ENCODE assay signal across 17 cellular contexts in genomic region chr11:64792482-64792881, GRCh38. TPM values are rescaled to one million over a fixed set of nuclear protein-coding genes. Genes with fewer than 3 reads are reported as not detected.
DNase-seq lines count a peak whose midpoint lies in the region; ATAC-seq and TF ChIP-seq lines count a peak whose summit lies in the region.
"Had no signal": no experiment of that assay in that cellular context is flagged by ENCODE, and none has a peak within 500 bp of the region (broad histone marks: within the 10 kb centered on the region; RNA-seq: fewer than 3 reads in every experiment).

No MANE protein-coding gene starts in this region.

- H3K4me1 ChIP-seq in lower lobe of right lung, result peaks cover 5% of the 10 kb centered on the region
- peaks cover 13% of the 10 kb centered on the region for H3K4me1 ChIP-seq in upper lobe of right lung
- H3K4me1 ChIP-seq in stomach, result peaks cover 0 to 9% (median 0%) of the 10 kb centered on the region in 4 donors

- no peak overlapping the region for H3K4me3 Mint-ChIP-seq in activated naive CD8-positive, alpha-beta T cell
- no peak overlapping the region for H3K4me3 Mint-ChIP-seq in activated naive CD8-positive, alpha-beta T cell treated with anti-CD3 and anti-CD28 coated beads, Interleukin-2, amount 50 U/mL, for 24 hours
- H3K4me3 Mint-ChIP-seq in T-helper 17 cell, result no peak overlapping the region
- H3K4me3 Mint-ChIP-seq: CD4-positive, alpha-beta T cell; H9 had no signal

- no peak overlapping the region for H3K4me3 ChIP-seq in lower lobe of right lung
- H3K4me3 ChIP-seq in upper lobe of right lung, result no peak overlapping the region
- no peak overlapping the region for H3K4me3 ChIP-seq in stomach
- H3K4me3 ChIP-seq: GM12878 had no signal

- H3K36me3 Mint-ChIP-seq in activated naive CD8-positive, alpha-beta T cell, result no peaks in the 10 kb centered on the region
- H3K36me3 Mint-ChIP-seq in activated naive CD8-positive, alpha-beta T cell treated with anti-CD3 and anti-CD28 coated beads, Interleukin-2, amount 50 U/mL, for 24 hours (ENCODE audit: low read depth), result peaks cover 1% of the 10 kb centered on the region
- peaks cover 3% of the 10 kb centered on the region for H3K36me3 Mint-ChIP-seq in T-helper 17 cell (ENCODE audit: low read depth)

- H3K27me3 Mint-ChIP-seq in activated naive CD8-positive, alpha-beta T cell, result no peaks in the 10 kb centered on the region
- no peaks in the 10 kb centered on the region for H3K27me3 Mint-ChIP-seq in activated naive CD8-positive, alpha-beta T cell treated with anti-CD3 and anti-CD28 coated beads, Interleukin-2, amount 50 U/mL, for 24 hours
- H3K27me3 Mint-ChIP-seq in T-helper 17 cell, result no peaks in the 10 kb centered on the region
- H3K27me3 Mint-ChIP-seq: CD4-positive, alpha-beta T cell had no signal

- TF ChIP-seq EP300 in stomach (IDR thresholded peaks at IDR 0.05), result no peak

- DNase-seq in activated naive CD8-positive, alpha-beta T cell treated with anti-CD3 and anti-CD28 coated beads, Interleukin-2, amount 50 U/mL, for 24 hours, result no peak
- no peak for DNase-seq in T-helper 17 cell
- DNase-seq in lower lobe of right lung, result peak; percentile 1
- peak; percentile 19 for DNase-seq in upper lobe of right lung
- DNase-seq in stomach, result no peak
- DNase-seq in NCI-H1436 treated with DMSO at 0.1 percent for 48 hours (lab: John Stamatoyannopoulos, UW), result no peak
- DNase-seq: AML-193; CD4-positive, alpha-beta T cell; DMS79; H9; Kasumi-1; NCI-H1105 treated with DMSO at 0.1 percent for 48 hours; NCI-H1930; NCI-H2171 had no signal

- H3K27ac Mint-ChIP-seq in activated naive CD8-positive, alpha-beta T cell, result peak overlapping the region; percentile 46
- H3K27ac Mint-ChIP-seq in activated naive CD8-positive, alpha-beta T cell treated with anti-CD3 and anti-CD28 coated beads, Interleukin-2, amount 50 U/mL, for 24 hours, result no peak overlapping the region
- peak overlapping the region; percentile 41 for H3K27ac Mint-ChIP-seq in T-helper 17 cell
- H3K27ac Mint-ChIP-seq: H9 had no signal

- WGBS in stomach, 5 donors, result 93 to 98% (median 95%) methylated on average over 4 of the region's 4 CpGs

- no peaks in the 10 kb centered on the region for H3K9me3 ChIP-seq in T-helper 17 cell (ENCODE audit: control insufficient read depth, low read length, poor library complexity, severe bottlenecking)
- H3K9me3 ChIP-seq in lower lobe of right lung, result no peaks in the 10 kb centered on the region
- H3K9me3 ChIP-seq in upper lobe of right lung, result no peaks in the 10 kb centered on the region
- no peaks in the 10 kb centered on the region for H3K9me3 ChIP-seq in stomach

- intact Hi-C loops in lower lobe of right lung (cut with DNase I), result no loop called here
- intact Hi-C loops in upper lobe of right lung (cut with DNase I), result no loop called here
- intact Hi-C loops in stomach (cut with DNase I; ENCODE audit: low total_unique reads), result no loop called here

- H3K27ac ChIP-seq in lower lobe of right lung (no peak overlapping the region), upper lobe of right lung (no peak overlapping the region), stomach (no peak overlapping the region)

- H3K36me3 ChIP-seq in lower lobe of right lung (peaks cover 46% of the 10 kb centered on the region), upper lobe of right lung (peaks cover 33% of the 10 kb centered on the region), stomach (peaks cover 10 to 86% (median 67%) of the 10 kb centered on the region in 4 donors)

- H3K27me3 ChIP-seq in lower lobe of right lung (ENCODE audit: low read depth), result no peaks in the 10 kb centered on the region
- no peaks in the 10 kb centered on the region for H3K27me3 ChIP-seq in upper lobe of right lung
- H3K27me3 ChIP-seq in stomach, result no peaks in the 10 kb centered on the region

- H3K9me3 Mint-ChIP-seq in activated naive CD8-positive, alpha-beta T cell (ENCODE audit: low read depth), result no peaks in the 10 kb centered on the region
- no peaks in the 10 kb centered on the region for H3K9me3 Mint-ChIP-seq in activated naive CD8-positive, alpha-beta T cell treated with anti-CD3 and anti-CD28 coated beads, Interleukin-2, amount 50 U/mL, for 24 hours
- H3K9me3 Mint-ChIP-seq: CD4-positive, alpha-beta T cell; H9 had no signal

- no peak for TF ChIP-seq POLR2A in stomach (IDR thresholded peaks at IDR 0.05)

- TF ChIP-seq CTCF in lower lobe of right lung (IDR thresholded peaks at IDR 0.05), result no peak
- no peak for TF ChIP-seq CTCF in upper lobe of right lung (IDR thresholded peaks at IDR 0.05)
- no peak for TF ChIP-seq CTCF in stomach (IDR thresholded peaks at IDR 0.05)

- peaks cover 28% of the 10 kb centered on the region for H3K4me1 Mint-ChIP-seq in activated naive CD8-positive, alpha-beta T cell (ENCODE audit: low read depth)
- peaks cover 13% of the 10 kb centered on the region for H3K4me1 Mint-ChIP-seq in activated naive CD8-positive, alpha-beta T cell treated with anti-CD3 and anti-CD28 coated beads, Interleukin-2, amount 50 U/mL, for 24 hours
- peaks cover 16% of the 10 kb centered on the region for H3K4me1 Mint-ChIP-seq in T-helper 17 cell

- ATAC-seq in activated naive CD8-positive, alpha-beta T cell treated with anti-CD3 and anti-CD28 coated beads, Interleukin-2, amount 50 U/mL, for 24 hours, result no peak
- ATAC-seq in T-helper 17 cell (no peak), lower lobe of right lung (no peak), upper lobe of right lung (no peak)
- ATAC-seq: GM12878 had no signal

RNA-seq across cellular contexts. Expression of gene MAP4K2, which starts 10.5 kb away (rescaled TPM):
- total RNA-seq in T-helper 17 cell (10 to 100 TPM; 97.8 to 99.2 TPM), lower lobe of right lung (29.1 TPM), upper lobe of right lung (28.9 TPM), stomach (10 to 100 TPM in 2 of 5 donors, 1 to 10 TPM in 3; 2.3 to 66.9 (median 9.0) TPM)
- 10 to 100 TPM; 13.0 to 20.9 (median 13.8) TPM for polyA plus RNA-seq in stomach

RNA-seq across cellular contexts. Expression of gene SF1, which starts 14.1 kb away (rescaled TPM):
- 1,000 to 10,000 TPM; 1,476 to 1,622 TPM for total RNA-seq in T-helper 17 cell
- total RNA-seq in lower lobe of right lung, result 269 TPM
- 294 TPM for total RNA-seq in upper lobe of right lung
- total RNA-seq in stomach, result 100 to 1,000 TPM; 235 to 341 (median 279) TPM
- polyA plus RNA-seq in stomach, result 10 to 100 TPM; 57.5 to 72.1 (median 63.4) TPM

RNA-seq across cellular contexts. Expression of gene MEN1, which starts 17.9 kb away (rescaled TPM):
- total RNA-seq in T-helper 17 cell (10 to 100 TPM; 25.8 to 27.0 TPM), lower lobe of right lung (22.7 TPM), upper lobe of right lung (22.5 TPM), stomach (10 to 100 TPM in 4 of 5 donors, 1 to 10 TPM in 1; 9.4 to 62.5 (median 16.9) TPM)
- 10 to 100 TPM; 12.9 to 16.4 (median 13.6) TPM for polyA plus RNA-seq in stomach

RNA-seq across cellular contexts. Expression of gene PYGM, which starts 32.7 kb away (rescaled TPM):
- total RNA-seq in T-helper 17 cell (10 to 100 TPM; 11.8 to 27.1 TPM), lower lobe of right lung (2.6 TPM), upper lobe of right lung (2.0 TPM), stomach (1 to 10 TPM in 2 of 5 donors, under 1 TPM in 2, not detected in 1; 0.58 to 2.0 (median 1.4) TPM)
- polyA plus RNA-seq in stomach, result 1 to 10 TPM in 2 of 3 donors, under 1 TPM in 1; 0.37 to 3.5 (median 3.1) TPM

RNA-seq across cellular contexts. Expression of gene RASGRP2, which starts 48.5 kb away (rescaled TPM):
- total RNA-seq in T-helper 17 cell (100 to 1,000 TPM; 464 to 502 TPM), lower lobe of right lung (30.4 TPM), upper lobe of right lung (27.6 TPM), stomach (10 to 100 TPM in 3 of 5 donors, 1 to 10 TPM in 2; 5.3 to 60.8 (median 13.4) TPM)
- 10 to 100 TPM in 1 of 3 donors, 1 to 10 TPM in 2; 7.2 to 20.6 (median 8.2) TPM for polyA plus RNA-seq in stomach
- total RNA-seq: NCI-H460 had no signal

Comparison
In these comparisons a context has a peak if more than half of its experiments do, and no peak if none do; other contexts are left out.
1. DNase-seq: peak in lower lobe of right lung (single experiment) and upper lobe of right lung (single experiment); none in activated naive CD8-positive, alpha-beta T cell treated with anti-CD3 and anti-CD28 coated beads, Interleukin-2, amount 50 U/mL, for 24 hours (single experiment), T-helper 17 cell (0 of 3), stomach (single experiment) and NCI-H1436 treated with DMSO at 0.1 percent for 48 hours (single experiment).